ENCODE assay signal across 8 cellular contexts in the genomic region with DNA sequence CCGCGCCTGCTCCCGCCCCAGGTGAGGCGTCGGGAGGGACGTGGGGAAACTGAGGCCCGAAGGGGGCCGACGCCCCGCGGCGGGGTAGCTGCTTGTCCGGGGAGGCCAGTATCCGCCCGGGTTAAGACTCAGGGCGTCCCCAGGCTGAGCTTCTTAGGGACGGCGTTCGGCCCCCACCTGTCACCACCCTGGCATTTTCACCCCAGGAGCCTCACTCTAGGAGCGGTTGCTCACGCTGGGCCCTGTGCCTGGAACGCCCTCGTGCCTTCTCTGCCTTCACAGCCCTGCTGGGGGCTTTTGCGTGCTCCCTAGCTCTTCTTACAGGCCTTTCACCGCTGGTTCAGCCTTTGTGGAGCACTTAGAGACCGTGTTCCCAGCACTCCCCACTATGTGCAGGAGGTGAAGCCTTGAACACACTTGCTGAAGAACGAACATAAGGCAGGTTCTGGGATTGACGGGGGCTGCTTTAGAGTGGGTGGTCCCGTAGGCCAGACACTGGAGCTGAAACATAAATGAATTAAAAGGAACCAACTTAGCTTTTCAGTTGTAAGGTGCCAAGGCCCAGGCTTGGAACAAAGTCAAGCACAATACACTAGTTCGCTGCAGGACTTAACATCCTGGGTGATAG. TPM values are rescaled to one million over a fixed set of nuclear protein-coding genes. Genes with fewer than 3 reads are reported as not detected.
DNase-seq lines count a peak whose midpoint lies in the region; ATAC-seq, FAIRE-seq and TF ChIP-seq lines count a peak whose summit lies in the region.
"Had no signal": no experiment of that assay in that cellular context is flagged by ENCODE, and none has a peak within 500 bp of the region (broad histone marks: within the 10 kb centered on the region; RNA-seq: fewer than 3 reads in every experiment).

No MANE protein-coding gene starts in this region.

- peaks cover 16% of the 10 kb centered on the region; the same call in 1 of the 2 replicates for H3K36me3 ChIP-seq in OCI-LY7 (ENCODE audit: insufficient read depth, low read length)
- no peaks in the 10 kb centered on the region for H3K36me3 ChIP-seq in gastroesophageal sphincter

- BruUV-seq in OCI-LY7 (replicated peaks; lab: Mats Ljungman, UMichigan), result no TSS peak

- H3K27me3 ChIP-seq in gastroesophageal sphincter, result no peaks in the 10 kb centered on the region

- peaks cover 10% of the 10 kb centered on the region; the same call in 1 of the 2 replicates for H3K79me2 ChIP-seq in OCI-LY7 (ENCODE audit: insufficient read depth, low read depth, low read length)

- CTCF ChIA-PET in OCI-LY7 (lab: Charles Lee; ENCODE audit: unreplicated experiment), result no interaction called here

- H3K4me2 ChIP-seq in OCI-LY7 (ENCODE audit: low read length), result peak overlapping the region; percentile 95

- POLR2A ChIA-PET in OCI-LY7 (lab: Charles Lee), result interaction anchor here (0.6 to 1.4 kb wide), 3 partner anchors 15 to 256 kb away, joined by 3 to 4 read pairs (median 3); partner anchors contain the start of gene MOK

- H3K4me1 ChIP-seq in OCI-LY7 (ENCODE audit: insufficient read depth, low read length, poor library complexity, severe bottlenecking) (peaks cover 45% of the 10 kb centered on the region), gastroesophageal sphincter (peaks cover 2 to 57% (median 19%) of the 10 kb centered on the region in 3 donors)

- H3K4me3 ChIP-seq in OCI-LY7 (ENCODE audit: low read depth, low read length, poor library complexity, severe bottlenecking) (peak overlapping the region; percentile 78), gastroesophageal sphincter (peak overlapping the region; percentile 37 to 82)

- peak overlapping the region; percentile 70 for H3K27ac ChIP-seq in OCI-LY7 (ENCODE audit: low read depth, low read length, poor library complexity, severe bottlenecking)
- peak overlapping the region; percentile 66 to 98 (median 96) for H3K27ac ChIP-seq in gastroesophageal sphincter

- H4K20me1 ChIP-seq in OCI-LY7 (ENCODE audit: insufficient read depth, low read length), result no peaks in the 10 kb centered on the region

- TF ChIP-seq EP300 in gastroesophageal sphincter (IDR thresholded peaks at IDR 0.05), result no peak

- peak; percentile 3 to 31 for TF ChIP-seq POLR2A in gastroesophageal sphincter (IDR thresholded peaks at IDR 0.05)

- 25 to 100% methylated on average over 1 to 4 of the region's 30 CpGs for WGBS in gastroesophageal sphincter (ENCODE audit: low coverage in 1 of 2), 2 donors

- no peaks in the 10 kb centered on the region for H3K9me2 ChIP-seq in OCI-LY7 (ENCODE audit: insufficient read depth, low read length)

- TF ChIP-seq CTCF in OCI-LY7 (conservative IDR thresholded peaks at IDR 0.05; ENCODE audit: low read length) (no peak), gastroesophageal sphincter (IDR thresholded peaks at IDR 0.05) (no peak), D721Med (IDR thresholded peaks at IDR 0.05; ENCODE audit: insufficient read depth, missing control alignments) (no peak)

- peak; percentile 8 for DNase-seq in GM18507 (ENCODE audit: extremely low spot score, insufficient read length, low read depth)
- DNase-seq in OCI-LY7 (ENCODE audit: low spot score), result peak; percentile 57
- DNase-seq in activated naive CD4-positive, alpha-beta T cell treated with Interleukin-2 at 50 U/mL for 16 hours, result peak; percentile 52
- DNase-seq in nucleus accumbens (lab: John Stamatoyannopoulos, UW), result peak in 38 of 56 donors; percentile 11 to 58 (median 32)
- DNase-seq in D721Med (ENCODE audit: insufficient read length, low spot score), result no peak

- no peak for FAIRE-seq in GM18507 (lab: Jason Lieb, UNC)
- FAIRE-seq in D721Med (lab: Jason Lieb, UNC), result no peak
- FAIRE-seq: frontal cortex had no signal

- intact Hi-C loops in OCI-LY7 (cut with micrococcal nuclease; ENCODE audit: unreplicated experiment), result no loop called here

- peak overlapping the region; percentile 8; the same call in 1 of the 2 replicates for H2AFZ ChIP-seq in OCI-LY7 (ENCODE audit: low read length)

- ATAC-seq in HG02870 (IDR thresholded peaks at IDR 0.05; ENCODE audit: unreplicated experiment), result peak; percentile 10
- peak; percentile 26 for ATAC-seq in gastroesophageal sphincter

- H3K9me3 ChIP-seq in OCI-LY7 (ENCODE audit: low read length), result no peaks in the 10 kb centered on the region
- H3K9me3 ChIP-seq in gastroesophageal sphincter, result no peaks in the 10 kb centered on the region

RNA-seq across cellular contexts. Expression of gene ZNF839, which starts 0.6 kb away (rescaled TPM):
- total RNA-seq in OCI-LY7 (2014; rRNA removed; shearing (Covaris generic)), result 20.2 and 22.7 TPM in 2 replicates
- 23.3 and 24.3 TPM in 2 replicates for total RNA-seq in OCI-LY7 (2022)
- total RNA-seq in gastroesophageal sphincter, result 10 to 100 TPM in 1 of 4 donors, 1 to 10 TPM in 3; 6.5 to 10.1 (median 8.4) TPM

RNA-seq across cellular contexts. Expression of gene MOK, which starts 15.2 kb away (rescaled TPM):
- total RNA-seq in OCI-LY7 (2014; rRNA removed; shearing (Covaris generic)), result 3.7 and 4.0 TPM in 2 replicates
- total RNA-seq in OCI-LY7 (2022) (2.2 and 4.3 TPM in 2 replicates), gastroesophageal sphincter (10 to 100 TPM; 10.6 to 15.4 (median 10.7) TPM)

RNA-seq across cellular contexts. Expression of gene CINP, which starts 42.5 kb away (rescaled TPM):
- 28.2 and 37.7 TPM in 2 replicates for total RNA-seq in OCI-LY7 (2014; rRNA removed; shearing (Covaris generic))
- total RNA-seq in OCI-LY7 (2022) (29.8 and 34.9 TPM in 2 replicates), gastroesophageal sphincter (10 to 100 TPM; 26.3 to 52.1 (median 29.3) TPM)

RNA-seq across cellular contexts. Expression of gene TECPR2, which starts 42.6 kb away (rescaled TPM):
- 5.3 and 6.8 TPM in 2 replicates for total RNA-seq in OCI-LY7 (2014; rRNA removed; shearing (Covaris generic))
- total RNA-seq in OCI-LY7 (2022) (9.5 and 12.7 TPM in 2 replicates), gastroesophageal sphincter (10 to 100 TPM; 26.0 to 57.2 (median 30.5) TPM)
